Comparison of ENCODE assay signal across 33 cellular contexts in genomic region chr20:32578840-32579239, GRCh38. TPM values are rescaled to one million over a fixed set of nuclear protein-coding genes. Genes with fewer than 3 reads are reported as not detected.
DNase-seq lines count a peak whose midpoint lies in the region; ATAC-seq, FAIRE-seq and TF ChIP-seq lines count a peak whose summit lies in the region.
"Had no signal": no experiment of that assay in that cellular context is flagged by ENCODE, and none has a peak within 500 bp of the region (broad histone marks: within the 10 kb centered on the region; RNA-seq: fewer than 3 reads in every experiment).

No MANE protein-coding gene starts in this region.

- peaks cover 31% of the 10 kb centered on the region for H3K4me1 ChIP-seq in mesenchymal stem cell (ENCODE audit: control insufficient read depth, insufficient read depth, low read depth, low read length)
- H3K4me1 ChIP-seq: breast epithelium, HAP-1 had no signal

- peak overlapping the region; percentile 15 to 21 for H2BK12ac ChIP-seq in mesenchymal stem cell (ENCODE audit: low read length in 2 of 2)

- DNase-seq in DMS53 (lab: John Stamatoyannopoulos, UW): peak; percentile 28
- DNase-seq in DMS53 treated with DMSO at 0.1 percent for 48 hours (lab: John Stamatoyannopoulos, UW; ENCODE audit: unreplicated experiment): no peak
- DNase-seq in CD4-positive, alpha-beta T cell: no peak
- no peak for DNase-seq in T-helper 17 cell
- DNase-seq in mesenchymal stem cell: no peak
- no peak for DNase-seq in D721Med (ENCODE audit: insufficient read length, low spot score)
- DNase-seq in T1000 (lab: John Stamatoyannopoulos, UW): no peak
- DNase-seq: activated CD4-positive, alpha-beta memory T cell treated with anti-CD3 and anti-CD28 coated beads for 36 hours; activated CD8-positive, alpha-beta memory T cell treated with anti-CD3 and anti-CD28 coated beads, Interleukin-2, amount 50 U/mL, for 48 hours; activated naive CD4-positive, alpha-beta T cell treated with anti-CD3 and anti-CD28 coated beads, Interleukin-2, amount 10 ng/mL, durations not matched to agents 7 days and 5 days; DMS 273 treated with DMSO at 0.1 percent for 48 hours; effector CD4-positive, alpha-beta T cell; hippocampal formation; left cardiac atrium; NCI-H2171; NCI-H510A; OCI-M1; posterior cingulate gyrus; stimulated activated CD4-positive, alpha-beta T cell treated with anti-CD3 and anti-CD28 coated beads, Interleukin-1b, Interleukin-23, amount 100 ng/mL, for 48 hours; testis had no signal

- intact Hi-C loops in CD4-positive, alpha-beta T cell (cut with DNase I, micrococcal nuclease): no loop called here

- FAIRE-seq in D721Med (lab: Jason Lieb, UNC): no peak
- FAIRE-seq: GM12892 had no signal

- H4K91ac ChIP-seq in mesenchymal stem cell (ENCODE audit: low read length): no peak overlapping the region

- POLR2A ChIA-PET in CD4-positive, alpha-beta T cell (lab: Charles Lee): interaction anchor here (1.0 to 11.6 kb wide), 3 partner anchors 10 to 40 kb away, joined by 3 to 178 read pairs (median 6); no protein-coding TSS in a partner anchor

- H2AFZ ChIP-seq in mesenchymal stem cell (ENCODE audit: low read depth, low read length): no peak overlapping the region

- no peaks in the 10 kb centered on the region for H3K9me3 ChIP-seq in CD4-positive, alpha-beta T cell (ENCODE audit: control insufficient read depth, low read length)
- H3K9me3 ChIP-seq in T-helper 17 cell (ENCODE audit: control insufficient read depth, low read length, poor library complexity, severe bottlenecking): no peaks in the 10 kb centered on the region
- H3K9me3 ChIP-seq in mesenchymal stem cell (ENCODE audit: control insufficient read depth, low read length): no peaks in the 10 kb centered on the region
- H3K9me3 ChIP-seq: breast epithelium, gastroesophageal sphincter, HAP-1, neutrophil, testis had no signal

- H3K4ac ChIP-seq in mesenchymal stem cell (ENCODE audit: low read depth in 1 of 2, low read length in 2 of 2): no peak overlapping the region

- no peak overlapping the region for H2BK5ac ChIP-seq in mesenchymal stem cell (ENCODE audit: low read depth, low read length, poor library complexity, severe bottlenecking)

- H4K8ac ChIP-seq in mesenchymal stem cell (ENCODE audit: low read length): no peak overlapping the region

- H3K9me3 Mint-ChIP-seq in CD4-positive, alpha-beta T cell: no peaks in the 10 kb centered on the region
- H3K9me3 Mint-ChIP-seq: activated CD4-positive, alpha-beta memory T cell treated with anti-CD3 and anti-CD28 coated beads for 36 hours; activated naive CD4-positive, alpha-beta T cell treated with anti-CD3 and anti-CD28 coated beads, Interleukin-2, amount 10 ng/mL, durations not matched to agents 7 days and 5 days; activated T-helper 17 cell treated with anti-CD3 and anti-CD28 coated beads, Interleukin-2, amount 50 U/mL, for 72 hours; stimulated activated naive CD8-positive, alpha-beta T cell treated with anti-CD3 and anti-CD28 coated beads, Interleukin-15, Interleukin-2, amounts not matched to agents 100 ng/mL and 50 ng/mL, for 24 hours had no signal

- H3K27ac ChIP-seq in CD4-positive, alpha-beta T cell (ENCODE audit: low read depth, low read length): no peak overlapping the region
- no peak overlapping the region for H3K27ac ChIP-seq in mesenchymal stem cell (ENCODE audit: low read length, poor library complexity, severe bottlenecking)
- H3K27ac ChIP-seq: 22Rv1, breast epithelium, C4-2B, gastroesophageal sphincter, neutrophil, RWPE1, testis had no signal

- no peaks in the 10 kb centered on the region for H3K36me3 ChIP-seq in mesenchymal stem cell (ENCODE audit: control insufficient read depth in 1 of 2, insufficient read depth in 2 of 2, low read depth in 1 of 2, low read length in 2 of 2)
- H3K36me3 ChIP-seq: breast epithelium, gastroesophageal sphincter, HAP-1, neutrophil had no signal

- H2BK15ac ChIP-seq in mesenchymal stem cell (ENCODE audit: low read depth, poor library complexity, severe bottlenecking): no peak overlapping the region

- TF ChIP-seq CTCF in CD4-positive, alpha-beta T cell (IDR thresholded peaks at IDR 0.05): no peak
- no peak for TF ChIP-seq CTCF in D721Med (IDR thresholded peaks at IDR 0.05; ENCODE audit: insufficient read depth, missing control alignments)

- H3K4me3 ChIP-seq in mesenchymal stem cell (ENCODE audit: insufficient read depth in 1 of 2, low read depth in 1 of 2, low read length in 2 of 2): no peak overlapping the region
- H3K4me3 ChIP-seq: breast epithelium, gastroesophageal sphincter, HAP-1, lung, testis had no signal

- no peaks in the 10 kb centered on the region for H3K27me3 ChIP-seq in CD4-positive, alpha-beta T cell (ENCODE audit: control insufficient read depth, insufficient read depth, low read length)
- H3K27me3 ChIP-seq in mesenchymal stem cell (ENCODE audit: control insufficient read depth in 1 of 2, insufficient read depth in 1 of 2, low read length in 2 of 2): no peaks in the 10 kb centered on the region
- H3K27me3 ChIP-seq: breast epithelium, testis had no signal

- peaks cover 56% of the 10 kb centered on the region for H3K4me1 Mint-ChIP-seq in CD4-positive, alpha-beta T cell (ENCODE audit: low read depth)
- peaks cover 49% of the 10 kb centered on the region for H3K4me1 Mint-ChIP-seq in T-helper 17 cell

- WGBS in mesenchymal stem cell: 96% methylated on average over 8 of the region's 8 CpGs

- H3K27me3 Mint-ChIP-seq in CD4-positive, alpha-beta T cell: no peaks in the 10 kb centered on the region
- H3K27me3 Mint-ChIP-seq in T-helper 17 cell: no peaks in the 10 kb centered on the region
- H3K27me3 Mint-ChIP-seq: activated CD4-positive, alpha-beta memory T cell treated with anti-CD3 and anti-CD28 coated beads for 36 hours; activated T-helper 17 cell treated with anti-CD3 and anti-CD28 coated beads, Interleukin-2, amount 50 U/mL, for 72 hours; stimulated activated naive CD8-positive, alpha-beta T cell treated with anti-CD3 and anti-CD28 coated beads, Interleukin-15, Interleukin-2, amounts not matched to agents 100 ng/mL and 50 ng/mL, for 24 hours had no signal

- H3K27ac Mint-ChIP-seq in CD4-positive, alpha-beta T cell: peak overlapping the region; percentile 83
- H3K27ac Mint-ChIP-seq in T-helper 17 cell: peak overlapping the region; percentile 85
- H3K27ac Mint-ChIP-seq: activated CD4-positive, alpha-beta memory T cell treated with anti-CD3 and anti-CD28 coated beads for 36 hours; activated naive CD4-positive, alpha-beta T cell treated with anti-CD3 and anti-CD28 coated beads, Interleukin-2, amount 10 ng/mL, durations not matched to agents 7 days and 5 days; activated T-helper 17 cell treated with anti-CD3 and anti-CD28 coated beads, Interleukin-2, amount 50 U/mL, for 72 hours had no signal

- H3K4me2 ChIP-seq in mesenchymal stem cell (ENCODE audit: low read length, poor library complexity, severe bottlenecking): no peak overlapping the region

- no peak overlapping the region for H3K9ac ChIP-seq in mesenchymal stem cell (ENCODE audit: low read length)

- H3K23ac ChIP-seq in mesenchymal stem cell (ENCODE audit: low read length in 2 of 2): no peak overlapping the region

- ATAC-seq in CD4-positive, alpha-beta T cell (ENCODE audit: poor library complexity): no peak
- ATAC-seq in T-helper 17 cell (no peak), HG03039 (IDR thresholded peaks at IDR 0.05; ENCODE audit: unreplicated experiment) (no peak)
- ATAC-seq: activated T-helper 17 cell treated with anti-CD3 and anti-CD28 coated beads, Interleukin-2, amount 50 U/mL, for 72 hours; gastroesophageal sphincter; left cardiac atrium; right cardiac atrium had no signal

- no peak overlapping the region for H2BK120ac ChIP-seq in mesenchymal stem cell (ENCODE audit: low read depth, low read length)

- peak overlapping the region in 1 of 2 experiments; percentile 11 for H3K18ac ChIP-seq in mesenchymal stem cell (ENCODE audit: low read depth in 1 of 2, low read length in 2 of 2)

- peak overlapping the region; percentile 95 for H3K4me3 Mint-ChIP-seq in CD4-positive, alpha-beta T cell
- no peak overlapping the region for H3K4me3 Mint-ChIP-seq in T-helper 17 cell
- H3K4me3 Mint-ChIP-seq: activated CD4-positive, alpha-beta memory T cell treated with anti-CD3 and anti-CD28 coated beads for 36 hours; activated naive CD4-positive, alpha-beta T cell treated with anti-CD3 and anti-CD28 coated beads, Interleukin-2, amount 10 ng/mL, durations not matched to agents 7 days and 5 days; activated T-helper 17 cell treated with anti-CD3 and anti-CD28 coated beads, Interleukin-2, amount 50 U/mL, for 72 hours; stimulated activated naive CD8-positive, alpha-beta T cell treated with anti-CD3 and anti-CD28 coated beads, Interleukin-15, Interleukin-2, amounts not matched to agents 100 ng/mL and 50 ng/mL, for 24 hours had no signal

- CTCF ChIA-PET in CD4-positive, alpha-beta T cell (lab: Charles Lee): no interaction called here

- H3K36me3 Mint-ChIP-seq in CD4-positive, alpha-beta T cell (ENCODE audit: low read depth): peaks cover 7% of the 10 kb centered on the region
- H3K36me3 Mint-ChIP-seq in T-helper 17 cell (ENCODE audit: low read depth): no peaks in the 10 kb centered on the region
- H3K36me3 Mint-ChIP-seq: activated CD4-positive, alpha-beta memory T cell treated with anti-CD3 and anti-CD28 coated beads for 36 hours; activated naive CD4-positive, alpha-beta T cell treated with anti-CD3 and anti-CD28 coated beads, Interleukin-2, amount 10 ng/mL, durations not matched to agents 7 days and 5 days had no signal

- no peak overlapping the region for H2AK5ac ChIP-seq in mesenchymal stem cell (ENCODE audit: low read length, severe bottlenecking)

- no peaks in the 10 kb centered on the region for H3K79me1 ChIP-seq in mesenchymal stem cell (replicated peaks; ENCODE audit: low read length, poor library complexity, severe bottlenecking)

- H3K14ac ChIP-seq in mesenchymal stem cell (ENCODE audit: low read length in 2 of 2): no peak overlapping the region

RNA-seq across cellular contexts. Expression of gene NOL4L, which starts 6.3 kb away (rescaled TPM):
- total RNA-seq in CD4-positive, alpha-beta T cell: 10 to 100 TPM; 53.1 to 55.6 TPM
- total RNA-seq in T-helper 17 cell: 10 to 100 TPM; 60.9 to 62.9 TPM
- polyA plus RNA-seq in mesenchymal stem cell (2013, experiment 1 of 2): 34.4 TPM
- polyA plus RNA-seq in mesenchymal stem cell (2013, experiment 2 of 2): 33.5 TPM
